ENCODE assay signal across 22 cellular contexts in the genomic region with DNA sequence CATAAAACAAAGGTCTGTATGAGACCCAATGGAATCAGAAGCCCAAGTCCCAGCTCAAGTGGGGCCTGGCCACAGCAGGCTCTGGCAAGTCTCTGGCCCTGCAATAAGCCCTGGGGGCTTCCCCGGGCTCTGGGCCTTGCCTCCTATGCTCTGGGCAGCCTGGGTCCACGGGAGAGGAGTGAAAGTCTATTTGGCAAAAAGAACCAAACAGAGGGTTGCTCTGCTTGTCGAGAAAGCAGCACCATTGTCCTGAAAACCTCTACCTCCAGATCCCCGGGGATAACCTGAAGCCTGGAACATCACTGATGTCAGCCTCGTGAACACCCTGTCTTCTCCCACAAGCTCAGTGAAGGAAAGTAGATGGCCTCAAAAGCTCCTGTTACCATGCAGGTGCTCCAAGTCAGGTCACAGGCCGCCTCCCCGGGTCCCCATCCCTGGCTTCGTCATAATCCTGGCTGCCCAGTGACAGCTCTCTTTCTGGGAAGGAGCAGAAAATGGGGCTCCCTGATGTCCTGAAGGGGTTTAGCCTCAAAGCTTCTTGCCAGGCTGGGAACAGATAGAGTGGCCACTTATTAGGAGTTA. TPM values are rescaled to one million over a fixed set of nuclear protein-coding genes. Genes with fewer than 3 reads are reported as not detected.
DNase-seq lines count a peak whose midpoint lies in the region; ATAC-seq and TF ChIP-seq lines count a peak whose summit lies in the region.
"Had no signal": no experiment of that assay in that cellular context is flagged by ENCODE, and none has a peak within 500 bp of the region (broad histone marks: within the 10 kb centered on the region; RNA-seq: fewer than 3 reads in every experiment).

No MANE protein-coding gene starts in this region.

- no peaks in the 10 kb centered on the region for H3K9me3 Mint-ChIP-seq in natural killer cell treated with Interleukin-12 subunit alpha and Interleukin-12 subunit beta and Interleukin-15 and Interleukin-18, amount 100 ng/mL, for 72 hours
- H3K9me3 Mint-ChIP-seq in natural killer cell (no peaks in the 10 kb centered on the region), nephron progenitor cell (peaks cover 10% of the 10 kb centered on the region)
- H3K9me3 Mint-ChIP-seq: HFFc6 had no signal

- H3K23ac ChIP-seq in mesenchymal stem cell (ENCODE audit: low read length in 2 of 2): no peak overlapping the region

- H2AK5ac ChIP-seq in mesenchymal stem cell (ENCODE audit: low read length, severe bottlenecking): no peak overlapping the region

- H2BK15ac ChIP-seq in mesenchymal stem cell (ENCODE audit: low read depth, poor library complexity, severe bottlenecking): peak overlapping the region; percentile 2

- H3K4me2 ChIP-seq in mesenchymal stem cell (ENCODE audit: low read length, poor library complexity, severe bottlenecking): no peak overlapping the region
- H3K4me2 ChIP-seq: A549 had no signal

- H3K27ac ChIP-seq in mesenchymal stem cell (ENCODE audit: low read length, poor library complexity, severe bottlenecking): no peak overlapping the region
- H3K27ac ChIP-seq: A549 had no signal

- H2BK5ac ChIP-seq in mesenchymal stem cell (ENCODE audit: low read depth, low read length, poor library complexity, severe bottlenecking): no peak overlapping the region

- H4K8ac ChIP-seq in mesenchymal stem cell (ENCODE audit: low read length): no peak overlapping the region

- H3K4me3 ChIP-seq in mesenchymal stem cell (ENCODE audit: insufficient read depth in 1 of 2, low read depth in 1 of 2, low read length in 2 of 2): no peak overlapping the region
- H3K4me3 ChIP-seq: A549, HAP-1 had no signal

- H3K4me1 ChIP-seq in mesenchymal stem cell (ENCODE audit: control insufficient read depth, insufficient read depth, low read depth, low read length): peaks cover 4% of the 10 kb centered on the region
- H3K4me1 ChIP-seq: BE2C, HAP-1 had no signal

- no peaks in the 10 kb centered on the region for H3K27me3 Mint-ChIP-seq in natural killer cell treated with Interleukin-12 subunit alpha and Interleukin-12 subunit beta and Interleukin-15 and Interleukin-18, amount 100 ng/mL, for 72 hours
- H3K27me3 Mint-ChIP-seq in natural killer cell (ENCODE audit: low read depth in 2 of 2) (no peaks in the 10 kb centered on the region), T-helper 17 cell (no peaks in the 10 kb centered on the region), nephron progenitor cell (ENCODE audit: low read depth, poor library complexity) (peaks cover 36% of the 10 kb centered on the region)
- H3K27me3 Mint-ChIP-seq: CD4-positive, alpha-beta memory T cell had no signal

- H3K4ac ChIP-seq in mesenchymal stem cell (ENCODE audit: low read depth in 1 of 2, low read length in 2 of 2): no peak overlapping the region

- ATAC-seq in natural killer cell treated with Interleukin-12 subunit alpha and Interleukin-12 subunit beta and Interleukin-15 and Interleukin-18, amount 100 ng/mL, for 72 hours: no peak
- no peak for ATAC-seq in natural killer cell
- no peak for ATAC-seq in T-helper 17 cell
- ATAC-seq: A549 had no signal

- peaks cover 12 to 24% of the 10 kb centered on the region in 2 experiments for H3K27me3 ChIP-seq in mesenchymal stem cell (ENCODE audit: control insufficient read depth in 1 of 2, insufficient read depth in 1 of 2, low read length in 2 of 2)
- H3K27me3 ChIP-seq: BE2C had no signal

- DNase-seq in natural killer cell treated with Interleukin-12 subunit alpha and Interleukin-12 subunit beta and Interleukin-15 and Interleukin-18, amount 100 ng/mL, for 72 hours (ENCODE audit: low spot score): no peak
- no peak for DNase-seq in natural killer cell
- DNase-seq in T-helper 17 cell: no peak
- no peak for DNase-seq in mesenchymal stem cell
- no peak for DNase-seq in NCI-H524 (lab: John Stamatoyannopoulos, UW)
- DNase-seq in KG1 (lab: John Stamatoyannopoulos, UW): no peak
- no peak for DNase-seq in nephron progenitor cell
- DNase-seq: 8988T; ACHN; AML-193; BE2C; C1 segment of cervical spinal cord; Calu3; CD4-positive, alpha-beta memory T cell; COR-L47; DMS53; DMS79 treated with DMSO at 0.1 percent for 48 hours; GF-D8; GOT3; HFFc6 had no signal

- H3K36me3 ChIP-seq in mesenchymal stem cell (ENCODE audit: control insufficient read depth in 1 of 2, insufficient read depth in 2 of 2, low read depth in 1 of 2, low read length in 2 of 2): no peaks in the 10 kb centered on the region
- H3K36me3 ChIP-seq: BE2C, HAP-1 had no signal

- H3K79me1 ChIP-seq in mesenchymal stem cell (replicated peaks; ENCODE audit: low read length, poor library complexity, severe bottlenecking): no peaks in the 10 kb centered on the region

- H4K91ac ChIP-seq in mesenchymal stem cell (ENCODE audit: low read length): no peak overlapping the region

- H3K4me3 Mint-ChIP-seq in natural killer cell treated with Interleukin-12 subunit alpha and Interleukin-12 subunit beta and Interleukin-15 and Interleukin-18, amount 100 ng/mL, for 72 hours: no peak overlapping the region
- no peak overlapping the region for H3K4me3 Mint-ChIP-seq in natural killer cell
- no peak overlapping the region for H3K4me3 Mint-ChIP-seq in T-helper 17 cell
- no peak overlapping the region for H3K4me3 Mint-ChIP-seq in nephron progenitor cell
- H3K4me3 Mint-ChIP-seq: CD4-positive, alpha-beta memory T cell; HFFc6 had no signal

- peak overlapping the region; percentile 95 to 97 for H3K27ac Mint-ChIP-seq in natural killer cell treated with Interleukin-12 subunit alpha and Interleukin-12 subunit beta and Interleukin-15 and Interleukin-18, amount 100 ng/mL, for 72 hours
- H3K27ac Mint-ChIP-seq in natural killer cell (no peak overlapping the region), T-helper 17 cell (peak overlapping the region; percentile 62), nephron progenitor cell (no peak overlapping the region)
- H3K27ac Mint-ChIP-seq: HFFc6 had no signal

- H3K9me3 ChIP-seq in T-helper 17 cell (ENCODE audit: control insufficient read depth, low read length, poor library complexity, severe bottlenecking) (no peaks in the 10 kb centered on the region), mesenchymal stem cell (ENCODE audit: control insufficient read depth, low read length) (no peaks in the 10 kb centered on the region)
- H3K9me3 ChIP-seq: A549, BE2C, HAP-1 had no signal

- H2BK120ac ChIP-seq in mesenchymal stem cell (ENCODE audit: low read depth, low read length): no peak overlapping the region

- intact Hi-C loops in natural killer cell (cut with micrococcal nuclease): no loop called here

- no peak overlapping the region for H2AFZ ChIP-seq in mesenchymal stem cell (ENCODE audit: low read depth, low read length)

- no peak overlapping the region for H3K18ac ChIP-seq in mesenchymal stem cell (ENCODE audit: low read depth in 1 of 2, low read length in 2 of 2)

- peak overlapping the region in 1 of 2 experiments; percentile 16 for H2BK12ac ChIP-seq in mesenchymal stem cell (ENCODE audit: low read length in 2 of 2)

- peaks cover 35 to 52% of the 10 kb centered on the region in 2 donors for H3K4me1 Mint-ChIP-seq in natural killer cell treated with Interleukin-12 subunit alpha and Interleukin-12 subunit beta and Interleukin-15 and Interleukin-18, amount 100 ng/mL, for 72 hours (ENCODE audit: low read depth in 2 of 2)
- H3K4me1 Mint-ChIP-seq in natural killer cell (peaks cover 26 to 38% of the 10 kb centered on the region in 2 donors), T-helper 17 cell (peaks cover 37% of the 10 kb centered on the region), nephron progenitor cell (peaks cover 50% of the 10 kb centered on the region)

- H3K36me3 Mint-ChIP-seq in natural killer cell treated with Interleukin-12 subunit alpha and Interleukin-12 subunit beta and Interleukin-15 and Interleukin-18, amount 100 ng/mL, for 72 hours: no peaks in the 10 kb centered on the region
- H3K36me3 Mint-ChIP-seq in natural killer cell (no peaks in the 10 kb centered on the region), T-helper 17 cell (ENCODE audit: low read depth) (peaks cover 2% of the 10 kb centered on the region), nephron progenitor cell (ENCODE audit: low read depth) (no peaks in the 10 kb centered on the region)
- H3K36me3 Mint-ChIP-seq: CD4-positive, alpha-beta memory T cell had no signal

- no peak overlapping the region for H3K14ac ChIP-seq in mesenchymal stem cell (ENCODE audit: low read length in 2 of 2)

- H3K9ac ChIP-seq in mesenchymal stem cell (ENCODE audit: low read length): no peak overlapping the region

- WGBS in mesenchymal stem cell: 78% methylated on average over 8 of the region's 8 CpGs

- no peak for TF ChIP-seq CTCF in natural killer cell (IDR thresholded peaks at IDR 0.05)
- TF ChIP-seq CTCF in nephron progenitor cell (IDR thresholded peaks at IDR 0.05): no peak

RNA-seq across cellular contexts. Expression of a gene that starts 46.1 kb away (rescaled TPM):
- 100 to 1,000 TPM; 521 to 738 TPM for total RNA-seq in natural killer cell treated with Interleukin-12 subunit alpha and Interleukin-12 subunit beta and Interleukin-15 and Interleukin-18, amount 100 ng/mL, for 72 hours
- 100 to 1,000 TPM; 532 to 684 (median 589) TPM for total RNA-seq in natural killer cell
- total RNA-seq in T-helper 17 cell: 100 to 1,000 TPM; 670 to 745 TPM
- polyA plus RNA-seq in mesenchymal stem cell (2013, experiment 1 of 2): 28.1 TPM
- polyA plus RNA-seq in mesenchymal stem cell (2013, experiment 2 of 2): 27.2 TPM

Comparison
In these comparisons a context has a peak if more than half of its experiments do, and no peak if none do; other contexts are left out.
1. H3K27ac Mint-ChIP-seq: peak in natural killer cell treated with Interleukin-12 subunit alpha and Interleukin-12 subunit beta and Interleukin-15 and Interleukin-18, amount 100 ng/mL, for 72 hours (2 of 2) and T-helper 17 cell (single experiment); none in natural killer cell (0 of 2) and nephron progenitor cell (single experiment).